Comparison of ENCODE assay signal across 24 cellular contexts in genomic region chr10:55368467-55368866, GRCh38.
"Had no signal": no experiment of that assay in that cellular context is flagged by ENCODE, and none has a peak within 500 bp of the region (broad histone marks: within the 10 kb centered on the region; RNA-seq: fewer than 3 reads in every experiment).

No MANE protein-coding gene starts in this region.

- DNase-seq: nephron progenitor cell; occipital lobe; ovary; posterior cingulate gyrus; psoas muscle; right cardiac atrium; right lobe of liver; sigmoid colon; small intestine; stimulated activated CD4-positive, alpha-beta T cell treated with anti-CD3 and anti-CD28 coated beads, Interleukin-15, amount 100 ng/mL, for 24 hours; stimulated activated CD4-positive, alpha-beta T cell treated with anti-CD3 and anti-CD28 coated beads, Interleukin-2, amount 100 ng/mL, for 24 hours; stimulated activated CD4-positive, alpha-beta T cell treated with anti-CD3 and anti-CD28 coated beads, Interleukin-2, amount 100 ng/mL, for 48 hours; stimulated activated CD4-positive, alpha-beta T cell treated with anti-CD3 and anti-CD28 coated beads, Interleukin-4, amount 100 ng/mL, for 24 hours; stimulated activated naive B cell treated with anti-CD40 and anti-IgM and Interleukin-4, amounts not matched to agents 10 μg/mL and 1 μg/mL and 100 μg/mL, for 72 hours; stimulated activated naive CD4-positive, alpha-beta T cell treated with Interleukin-2 at 50 U/mL for 16 hours; stomach; thyroid gland; trophoblast cell; upper lobe of left lung had no signal

- H3K79me2 ChIP-seq: parathyroid adenoma had no signal

- H3K27me3 ChIP-seq: neural progenitor cell, ovary, right lobe of liver, sigmoid colon, stomach, thyroid gland, tibial nerve, upper lobe of left lung, vagina had no signal

- H3K4me3 ChIP-seq: neural progenitor cell, ovary, psoas muscle, right lobe of liver, sigmoid colon, stomach, thoracic aorta, thyroid gland, tibial nerve, upper lobe of left lung, vagina had no signal

- H3K9me3 ChIP-seq: ovary, psoas muscle, right lobe of liver, sigmoid colon, stomach, thoracic aorta, thyroid gland, tibial nerve, upper lobe of left lung, vagina had no signal

- H3K9ac ChIP-seq: neural progenitor cell, parathyroid adenoma had no signal

- H3K27ac ChIP-seq: neural progenitor cell, ovary, parathyroid adenoma, psoas muscle, right lobe of liver, sigmoid colon, stomach, thoracic aorta, thyroid gland, tibial nerve, upper lobe of left lung, vagina had no signal

- H2AFZ ChIP-seq: neural progenitor cell, parathyroid adenoma had no signal

- H3K36me3 ChIP-seq: neural progenitor cell, ovary, right lobe of liver, sigmoid colon, stomach, thoracic aorta, thyroid gland, tibial nerve, upper lobe of left lung, vagina had no signal

- H3K4me2 ChIP-seq: neural progenitor cell had no signal
